In genomic region chr1:221827307-221827642, GRCh38 we compare ENCODE assay signal across 15 cellular contexts.
DNase-seq lines count a peak whose midpoint lies in the region; ATAC-seq and TF ChIP-seq lines count a peak whose summit lies in the region.
"Had no signal": no experiment of that assay in that cellular context is flagged by ENCODE, and none has a peak within 500 bp of the region (broad histone marks: within the 10 kb centered on the region; RNA-seq: fewer than 3 reads in every experiment).

No MANE protein-coding gene starts in this region.

- H3K4me1 ChIP-seq in left ventricle myocardium inferior (peaks cover 16% of the 10 kb centered on the region), right cardiac atrium (ENCODE audit: control insufficient read depth, insufficient read depth, low read length) (peaks cover 3% of the 10 kb centered on the region), esophagus squamous epithelium (peaks cover 0 to 33% (median 5%) of the 10 kb centered on the region in 3 donors)
- H3K4me1 ChIP-seq: body of pancreas had no signal

- H3K4me1 Mint-ChIP-seq in activated CD4-positive, alpha-beta memory T cell treated with anti-CD3 and anti-CD28 coated beads for 36 hours (ENCODE audit: low read depth): peaks cover 71% of the 10 kb centered on the region

- intact Hi-C loops in left ventricle myocardium inferior (cut with micrococcal nuclease): no loop called here
- intact Hi-C loops in right cardiac atrium (cut with DNase I): no loop called here
- intact Hi-C loops in activated CD4-positive, alpha-beta memory T cell treated with anti-CD3 and anti-CD28 coated beads for 36 hours (cut with micrococcal nuclease): no loop called here
- intact Hi-C loops in esophagus squamous epithelium (cut with DNase I): no loop called here

- DNase-seq in left ventricle myocardium inferior (no peak), right cardiac atrium (no peak), esophagus squamous epithelium (lab: John Stamatoyannopoulos, UW) (no peak), NCI-H2171 treated with DMSO at 0.1 percent for 48 hours (lab: John Stamatoyannopoulos, UW) (no peak), MG63 (no peak)
- DNase-seq in activated CD4-positive, alpha-beta memory T cell treated with anti-CD3 and anti-CD28 coated beads for 36 hours: no peak
- DNase-seq in stimulated activated naive CD4-positive, alpha-beta T cell treated with Interleukin-2 at 50 U/mL for 16 hours (lab: John Stamatoyannopoulos, UW): no peak
- DNase-seq: NCI-H1417 treated with DMSO at 0.1 percent for 48 hours, NCI-H446 treated with DMSO at 0.1 percent for 48 hours, spleen, T1000 had no signal

- no peak for TF ChIP-seq CTCF in left ventricle myocardium inferior (IDR thresholded peaks at IDR 0.05; ENCODE audit: borderline replicate concordance)
- no peak for TF ChIP-seq CTCF in esophagus squamous epithelium (IDR thresholded peaks at IDR 0.05)

- 47% methylated on average over 1 of the region's 1 CpG for WGBS in right cardiac atrium
- WGBS in esophagus squamous epithelium, 2 donors: 61 to 86% methylated on average over 1 of the region's 1 CpG

- peak overlapping the region; percentile 52 for H3K27ac Mint-ChIP-seq in activated CD4-positive, alpha-beta memory T cell treated with anti-CD3 and anti-CD28 coated beads for 36 hours

- H3K27ac ChIP-seq in left ventricle myocardium inferior (replicated peaks) (peak overlapping the region; percentile 50), right cardiac atrium (ENCODE audit: low read length) (no peak overlapping the region), esophagus squamous epithelium (peak overlapping the region in 3 of 4 donors; percentile 27 to 51 (median 45))
- H3K27ac ChIP-seq: body of pancreas had no signal

- POLR2A ChIA-PET in activated CD4-positive, alpha-beta memory T cell treated with anti-CD3 and anti-CD28 coated beads for 36 hours (lab: Charles Lee): interaction anchor here (0.6 kb wide), 1 partner anchor 120 kb away, joined by 3 read pairs; no protein-coding TSS in a partner anchor

- H3K9me3 ChIP-seq in left ventricle myocardium inferior (replicated peaks) (peaks cover 4% of the 10 kb centered on the region), right cardiac atrium (ENCODE audit: control insufficient read depth, low read length) (no peaks in the 10 kb centered on the region), esophagus squamous epithelium (no peaks in the 10 kb centered on the region), MG63 (no peaks in the 10 kb centered on the region)
- H3K9me3 ChIP-seq: body of pancreas, spleen had no signal

- no peak for TF ChIP-seq POLR2A in esophagus squamous epithelium (IDR thresholded peaks at IDR 0.05)

- no peaks in the 10 kb centered on the region for H3K36me3 ChIP-seq in left ventricle myocardium inferior
- H3K36me3 ChIP-seq in esophagus squamous epithelium: no peaks in the 10 kb centered on the region
- no peaks in the 10 kb centered on the region for H3K36me3 ChIP-seq in MG63
- H3K36me3 ChIP-seq: spleen had no signal

- H3K27me3 Mint-ChIP-seq in activated CD4-positive, alpha-beta memory T cell treated with anti-CD3 and anti-CD28 coated beads for 36 hours: no peaks in the 10 kb centered on the region
- H3K27me3 Mint-ChIP-seq: IgD-negative memory B cell, memory B cell had no signal

- CTCF ChIA-PET in activated CD4-positive, alpha-beta memory T cell treated with anti-CD3 and anti-CD28 coated beads for 36 hours (lab: Charles Lee): interaction anchor here (0.6 to 1.0 kb wide), 2 partner anchors 45 to 50 kb away, joined by 3 read pairs; no protein-coding TSS in a partner anchor

- H3K36me3 Mint-ChIP-seq in activated CD4-positive, alpha-beta memory T cell treated with anti-CD3 and anti-CD28 coated beads for 36 hours: no peaks in the 10 kb centered on the region
- H3K36me3 Mint-ChIP-seq: IgD-negative memory B cell, memory B cell had no signal

- ATAC-seq in right cardiac atrium (no peak), GM18868 (IDR thresholded peaks at IDR 0.05; ENCODE audit: unreplicated experiment) (no peak)
- ATAC-seq: body of pancreas had no signal

- no peaks in the 10 kb centered on the region for H3K9me3 Mint-ChIP-seq in activated CD4-positive, alpha-beta memory T cell treated with anti-CD3 and anti-CD28 coated beads for 36 hours
- H3K9me3 Mint-ChIP-seq: memory B cell had no signal

- H3K4me3 ChIP-seq in left ventricle myocardium inferior (no peak overlapping the region), right cardiac atrium (ENCODE audit: low read length) (no peak overlapping the region), esophagus squamous epithelium (no peak overlapping the region), MG63 (no peak overlapping the region)
- H3K4me3 ChIP-seq: body of pancreas, spleen had no signal

- no peak overlapping the region for H3K4me3 Mint-ChIP-seq in activated CD4-positive, alpha-beta memory T cell treated with anti-CD3 and anti-CD28 coated beads for 36 hours
- H3K4me3 Mint-ChIP-seq: IgD-negative memory B cell, memory B cell had no signal

- H3K27me3 ChIP-seq in left ventricle myocardium inferior (ENCODE audit: low read depth): no peaks in the 10 kb centered on the region
- H3K27me3 ChIP-seq in right cardiac atrium (ENCODE audit: control insufficient read depth, insufficient read depth): no peaks in the 10 kb centered on the region
- no peaks in the 10 kb centered on the region for H3K27me3 ChIP-seq in esophagus squamous epithelium
- no peaks in the 10 kb centered on the region for H3K27me3 ChIP-seq in MG63
- H3K27me3 ChIP-seq: body of pancreas, spleen had no signal
